Comparison of ENCODE assay signal across 15 cellular contexts in genomic region chr16:55372792-55373488, GRCh38. TPM values are rescaled to one million over a fixed set of nuclear protein-coding genes. Genes with fewer than 3 reads are reported as not detected.
"Had no signal": no experiment of that assay in that cellular context is flagged by ENCODE, and none has a peak within 500 bp of the region (broad histone marks: within the 10 kb centered on the region; RNA-seq: fewer than 3 reads in every experiment).

No MANE protein-coding gene starts in this region.

- ATAC-seq: foreskin keratinocyte; left lobe of liver; pancreas; stimulated activated memory B cell treated with anti-CD40 and anti-IgM and Interleukin-4, amounts not matched to agents 10 μg/mL and 1 μg/mL and 100 μg/mL, for 72 hours had no signal

- DNase-seq: activated effector memory CD4-positive, alpha-beta T cell treated with Interleukin-2 at 50 U/mL for 16 hours; activated T-cell treated with anti-CD3 and anti-CD28 coated beads, Interleukin-2, amount 50 U/mL, for 1 hour; amniotic stem cell; brain microvascular endothelial cell; foreskin keratinocyte; nephron progenitor cell; T-helper 2 cell; upper lobe of left lung had no signal

- H3K9me3 ChIP-seq: esophagus muscularis mucosa, pancreas, upper lobe of left lung had no signal

- H3K36me3 ChIP-seq: brain microvascular endothelial cell, esophagus muscularis mucosa, pancreas, upper lobe of left lung had no signal

- H3K4me3 ChIP-seq: dorsolateral prefrontal cortex, esophagus muscularis mucosa, pancreas, upper lobe of left lung had no signal

- FAIRE-seq: endometrium, pancreas had no signal

- H3K27ac ChIP-seq: brain microvascular endothelial cell, dorsolateral prefrontal cortex, esophagus muscularis mucosa, foreskin keratinocyte, pancreas, upper lobe of left lung had no signal

- H3K4me1 ChIP-seq: pancreas, upper lobe of left lung had no signal

RNA-seq across cellular contexts. Expression of gene IRX6, which starts 48.9 kb away (rescaled TPM):
- total RNA-seq: chondrocyte, foreskin keratinocyte, left lobe of liver had no signal
- polyA plus RNA-seq: foreskin keratinocyte had no signal
